In the genomic region with DNA sequence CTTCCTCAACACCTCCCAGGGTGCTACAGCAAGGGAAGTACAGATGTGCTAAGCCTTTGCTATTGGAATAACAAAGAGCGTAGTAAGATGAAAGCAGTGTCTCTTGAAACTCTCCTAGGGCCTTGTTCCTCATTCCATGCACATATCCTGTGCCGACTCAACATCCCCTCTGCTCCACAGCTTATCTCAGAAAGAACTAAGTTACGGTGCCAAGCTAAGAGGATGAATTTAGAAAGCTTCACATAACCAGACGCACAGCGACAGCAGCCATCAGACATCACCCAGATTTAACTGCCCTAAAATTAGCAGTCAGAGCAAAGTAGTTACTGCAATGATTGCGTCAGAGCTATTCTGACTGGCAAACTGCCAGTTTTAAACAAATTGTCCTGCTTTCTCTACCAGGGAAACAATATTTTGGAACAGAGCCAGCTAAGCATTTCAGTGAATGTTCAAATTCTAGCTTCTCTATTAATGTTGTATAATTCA, we compare ENCODE assay signal across 8 cellular contexts. TPM values are rescaled to one million over a fixed set of nuclear protein-coding genes. Genes with fewer than 3 reads are reported as not detected.
DNase-seq lines count a peak whose midpoint lies in the region; ATAC-seq and TF ChIP-seq lines count a peak whose summit lies in the region.

No MANE protein-coding gene starts in this region.

- H2BK5ac ChIP-seq in H9 (ENCODE audit: insufficient read length, low read length): no peak overlapping the region

- TF ChIP-seq POLR2A in vagina (IDR thresholded peaks at IDR 0.05): no peak

- no peak overlapping the region for H3K27ac ChIP-seq in H9 (ENCODE audit: insufficient read length, low read depth, low read length)
- H3K27ac ChIP-seq in colonic mucosa: peak overlapping the region; percentile 66
- H3K27ac ChIP-seq in lower lobe of right lung: peak overlapping the region; percentile 50
- H3K27ac ChIP-seq in vagina: peak overlapping the region; percentile 32

- peaks cover 13% of the 10 kb centered on the region for H3K27me3 Mint-ChIP-seq in H9 (ENCODE audit: low read depth)
- no peaks in the 10 kb centered on the region; the same call in none of the 2 replicates for H3K27me3 Mint-ChIP-seq in HFFc6 (ENCODE audit: insufficient read depth)
- peaks cover 13% of the 10 kb centered on the region for H3K27me3 Mint-ChIP-seq in activated naive CD8-positive, alpha-beta T cell treated with anti-CD3 and anti-CD28 coated beads for 36 hours

- no peaks in the 10 kb centered on the region for H3K79me1 ChIP-seq in H9 (ENCODE audit: insufficient read depth, low read depth, low read length, poor library complexity, severe bottlenecking)

- H3K27me3 ChIP-seq in H9 (ENCODE audit: insufficient read depth, low read length) (no peaks in the 10 kb centered on the region), colonic mucosa (peaks cover 3% of the 10 kb centered on the region), lower lobe of right lung (ENCODE audit: low read depth) (no peaks in the 10 kb centered on the region), vagina (no peaks in the 10 kb centered on the region)

- no peak overlapping the region for H3K14ac ChIP-seq in H9 (ENCODE audit: insufficient read depth, low read length)

- H3K36me3 Mint-ChIP-seq in H9 (ENCODE audit: insufficient read depth in 1 of 3, low read depth in 3 of 3) (no peaks in the 10 kb centered on the region; a peak in 1 of 7 replicates), HFFc6 (ENCODE audit: low read depth) (no peaks in the 10 kb centered on the region)
- no peaks in the 10 kb centered on the region for H3K36me3 Mint-ChIP-seq in activated naive CD8-positive, alpha-beta T cell treated with anti-CD3 and anti-CD28 coated beads for 36 hours

- no peaks in the 10 kb centered on the region for H3K79me2 ChIP-seq in H9 (ENCODE audit: insufficient read depth, low read length)

- no peak overlapping the region for H4K8ac ChIP-seq in H9 (replicated peaks; ENCODE audit: insufficient read length, low read depth, low read length)

- no peak overlapping the region for H3K23ac ChIP-seq in H9 (ENCODE audit: insufficient read length, low read depth, low read length)

- no CpG with 5 or more reads among the region's 6 CpGs for WGBS in H9 (ENCODE audit: extremely low coverage, insufficient read length, low lambda C conversion rate)

- peak overlapping the region; percentile 33 for H3K4me2 ChIP-seq in H9 (ENCODE audit: insufficient read depth, insufficient read length, low read length)

- H3K4me1 ChIP-seq in H9 (ENCODE audit: insufficient read depth, low read length): peaks cover 11% of the 10 kb centered on the region; the same call in 1 of the 2 replicates
- H3K4me1 ChIP-seq in colonic mucosa: peaks cover 17% of the 10 kb centered on the region
- peaks cover 45% of the 10 kb centered on the region for H3K4me1 ChIP-seq in lower lobe of right lung
- H3K4me1 ChIP-seq in vagina: peaks cover 19% of the 10 kb centered on the region

- no peak overlapping the region for H2AFZ ChIP-seq in H9 (ENCODE audit: low read length)

- no peak overlapping the region for H3K4ac ChIP-seq in H9 (ENCODE audit: low read depth, low read length)

- no peak overlapping the region for H2BK15ac ChIP-seq in H9 (ENCODE audit: low read depth, low read length)

- no peaks in the 10 kb centered on the region for H3K36me3 ChIP-seq in colonic mucosa
- H3K36me3 ChIP-seq in lower lobe of right lung: no peaks in the 10 kb centered on the region
- no peaks in the 10 kb centered on the region for H3K36me3 ChIP-seq in vagina

- H4K91ac ChIP-seq in H9 (ENCODE audit: insufficient read length, low read depth, low read length): no peak overlapping the region

- H3K4me1 Mint-ChIP-seq in H9: peaks cover 65 to 73% of the 10 kb centered on the region in 2 experiments
- no peaks in the 10 kb centered on the region for H3K4me1 Mint-ChIP-seq in HFFc6 (ENCODE audit: low read depth)
- H3K4me1 Mint-ChIP-seq in activated naive CD8-positive, alpha-beta T cell treated with anti-CD3 and anti-CD28 coated beads for 36 hours: no peaks in the 10 kb centered on the region

- H2BK120ac ChIP-seq in H9 (ENCODE audit: low read depth, low read length, poor library complexity, severe bottlenecking): no peak overlapping the region

- no peak for TF ChIP-seq CTCF in H9 (conservative IDR thresholded peaks at IDR 0.05)
- no peak for TF ChIP-seq CTCF in colonic mucosa (IDR thresholded peaks at IDR 0.05)
- TF ChIP-seq CTCF in lower lobe of right lung (IDR thresholded peaks at IDR 0.05): no peak
- no peak for TF ChIP-seq CTCF in vagina (IDR thresholded peaks at IDR 0.05)
- no peak for TF ChIP-seq CTCF in HFFc6 (IDR thresholded peaks at IDR 0.05)

- no peak overlapping the region for H2BK12ac ChIP-seq in H9 (ENCODE audit: insufficient read length, low read depth, low read length)

- no peak overlapping the region for H4K5ac ChIP-seq in H9 (ENCODE audit: insufficient read length, low read depth, low read length)

- H3K9me3 Mint-ChIP-seq in H9 (no peaks in the 10 kb centered on the region), HFFc6 (peaks cover 12% of the 10 kb centered on the region)
- no peaks in the 10 kb centered on the region for H3K9me3 Mint-ChIP-seq in activated naive CD8-positive, alpha-beta T cell treated with anti-CD3 and anti-CD28 coated beads for 36 hours

- H4K20me1 ChIP-seq in H9 (ENCODE audit: control insufficient read depth, insufficient read depth, insufficient read length): no peaks in the 10 kb centered on the region

- H3K9me3 ChIP-seq in H9 (ENCODE audit: control insufficient read depth, low read depth, low read length): no peaks in the 10 kb centered on the region
- H3K9me3 ChIP-seq in colonic mucosa: no peaks in the 10 kb centered on the region
- no peaks in the 10 kb centered on the region for H3K9me3 ChIP-seq in lower lobe of right lung
- H3K9me3 ChIP-seq in vagina: no peaks in the 10 kb centered on the region

- H3K27ac Mint-ChIP-seq in H9 (peak overlapping the region in 2 of 3 experiments; percentile 44 to 83; a peak in 2 of 7 replicates), HFFc6 (no peak overlapping the region)
- H3K27ac Mint-ChIP-seq in activated naive CD8-positive, alpha-beta T cell treated with anti-CD3 and anti-CD28 coated beads for 36 hours: no peak overlapping the region

- ATAC-seq in lower lobe of right lung: peak; percentile 68 to 76

- H3K9ac ChIP-seq in H9 (ENCODE audit: extremely low read depth, insufficient read length, low read length) (no peak overlapping the region), colonic mucosa (ENCODE audit: low read depth in 2 of 2, low read length in 2 of 2) (peak overlapping the region in 1 of 2 donors; percentile 73)

- H3K4me3 Mint-ChIP-seq in H9: peak overlapping the region in 1 of 2 experiments; percentile 59; a peak in 3 of 5 replicates
- no peak overlapping the region for H3K4me3 Mint-ChIP-seq in HFFc6
- H3K4me3 Mint-ChIP-seq in activated naive CD8-positive, alpha-beta T cell treated with anti-CD3 and anti-CD28 coated beads for 36 hours: no peak overlapping the region

- H3K18ac ChIP-seq in H9 (ENCODE audit: insufficient read length, low read depth, low read length): no peak overlapping the region

- no peak overlapping the region for H3K56ac ChIP-seq in H9 (ENCODE audit: insufficient read length, low read depth, low read length)

- H2BK20ac ChIP-seq in H9 (ENCODE audit: low read depth, low read length, poor library complexity, severe bottlenecking): no peak overlapping the region

- intact Hi-C loops in colonic mucosa (cut with DNase I): loop anchor here (10.0 kb wide), 1 partner anchor 66 kb away; no protein-coding TSS in a partner anchor
- intact Hi-C loops in lower lobe of right lung (cut with DNase I): no loop called here
- intact Hi-C loops in vagina (cut with DNase I): loop anchor here (10.0 kb wide), 1 partner anchor 756 kb away; no protein-coding TSS in a partner anchor

- no peak overlapping the region for H3T11ph ChIP-seq in H9 (ENCODE audit: low read length)

- H3K23me2 ChIP-seq in H9 (ENCODE audit: insufficient read length, low read depth, low read length, poor library complexity, severe bottlenecking): no peaks in the 10 kb centered on the region

- DNase-seq in H9 (peak; percentile 50), NCI-H510A treated with DMSO at 0.1 percent for 48 hours (lab: John Stamatoyannopoulos, UW) (peak; percentile 85), colonic mucosa (peak; percentile 75), lower lobe of right lung (no peak), vagina (ENCODE audit: extremely low spot score in 2 of 2) (no peak), HFFc6 (no peak), AG08396 (ENCODE audit: low spot score) (no peak)
- no peak for DNase-seq in activated naive CD8-positive, alpha-beta T cell treated with anti-CD3 and anti-CD28 coated beads for 36 hours

- no peak overlapping the region for H2AK5ac ChIP-seq in H9 (ENCODE audit: insufficient read length, low read length)

- no peak overlapping the region for H3K4me3 ChIP-seq in colonic mucosa
- no peak overlapping the region for H3K4me3 ChIP-seq in lower lobe of right lung
- no peak overlapping the region for H3K4me3 ChIP-seq in vagina

RNA-seq across cellular contexts. Expression of a gene that starts 9.5 kb away (rescaled TPM):
- total RNA-seq in H9 (2021): 5.2 and 5.6 TPM in 2 replicates
- total RNA-seq in colonic mucosa: 10 to 100 TPM; 53.6 to 64.4 TPM
- total RNA-seq in lower lobe of right lung: 45.5 TPM
- total RNA-seq in vagina: 48.9 TPM
- total RNA-seq in HFFc6 (2021; fragmentation: NEBNext Ultra II Directional; extraction: Animal tissue kit (Norgen Biotek cat#: 25700)): under 1 TPM in 5 of 6 experiments, not detected in 1; 0.02 to 0.05 (median 0.02) TPM
- 1 to 10 TPM; 1.6 to 1.7 TPM for total RNA-seq in activated naive CD8-positive, alpha-beta T cell treated with anti-CD3 and anti-CD28 coated beads for 36 hours

Comparison
In these comparisons a context has a peak if more than half of its experiments do, and no peak if none do; other contexts are left out.
1. DNase-seq: peak in H9 (single experiment), NCI-H510A treated with DMSO at 0.1 percent for 48 hours (single experiment) and colonic mucosa (single experiment); none in lower lobe of right lung (single experiment), vagina (0 of 2), HFFc6 (single experiment), AG08396 (single experiment) and activated naive CD8-positive, alpha-beta T cell treated with anti-CD3 and anti-CD28 coated beads for 36 hours (single experiment).
2. H3K27ac Mint-ChIP-seq: peak in H9 (2 of 3); none in HFFc6 (single experiment) and activated naive CD8-positive, alpha-beta T cell treated with anti-CD3 and anti-CD28 coated beads for 36 hours (single experiment).